In the genomic region with DNA sequence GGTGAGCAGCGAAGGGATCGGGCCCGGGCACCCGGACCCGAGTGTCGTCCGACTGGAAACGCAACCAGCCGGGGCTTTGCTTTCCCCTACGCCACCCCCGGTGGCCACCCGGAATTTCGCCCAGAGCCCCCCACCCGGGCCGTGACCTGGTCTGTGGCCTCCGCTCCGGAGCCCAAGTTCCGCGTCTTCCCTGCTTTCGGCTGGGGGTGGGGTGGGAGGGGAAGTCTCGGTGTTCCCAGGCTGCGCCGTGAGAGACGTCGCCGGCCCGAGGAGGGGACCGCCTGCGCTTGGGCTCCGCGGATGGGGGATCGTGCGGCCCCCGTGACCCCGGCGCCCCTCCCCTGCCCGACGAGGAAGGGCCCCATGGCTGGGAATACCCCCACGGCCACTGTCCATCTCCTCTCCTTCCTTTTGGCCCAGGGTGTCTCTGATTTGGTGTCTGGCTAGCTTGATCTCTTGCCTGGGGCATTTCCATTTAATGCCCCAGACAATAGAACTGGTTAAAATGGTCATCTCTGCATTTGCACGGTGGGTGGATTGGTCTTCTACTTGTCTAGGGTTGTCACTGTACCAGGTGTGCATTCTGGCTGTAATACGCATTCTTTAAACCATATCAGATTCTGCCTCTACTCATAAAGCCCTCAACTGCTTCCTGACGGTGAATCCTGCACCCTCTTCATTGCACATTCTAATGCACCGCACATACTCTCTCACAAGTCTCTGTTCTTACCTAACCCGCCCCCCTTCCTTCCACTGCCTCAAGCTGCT, we compare ENCODE assay signal across 8 cellular contexts. TPM values are rescaled to one million over a fixed set of nuclear protein-coding genes. Genes with fewer than 3 reads are reported as not detected.
DNase-seq lines count a peak whose midpoint lies in the region; ATAC-seq and TF ChIP-seq lines count a peak whose summit lies in the region.

No MANE protein-coding gene starts in this region.

- H3K4me3 ChIP-seq in Caco-2 (ENCODE audit: low read depth, low read length) (peak overlapping the region; percentile 87), H7 (ENCODE audit: insufficient read depth, low read depth, low read length) (peak overlapping the region; percentile 85), astrocyte of the spinal cord (ENCODE audit: low read depth, low read length) (peak overlapping the region; percentile 90), hepatocyte (peak overlapping the region; percentile 88), prostate gland (peak overlapping the region; percentile 79 to 90)

- no peaks in the 10 kb centered on the region for H3K9me3 ChIP-seq in Caco-2
- H3K9me3 ChIP-seq in hepatocyte (ENCODE audit: low read depth): no peaks in the 10 kb centered on the region
- no peaks in the 10 kb centered on the region for H3K9me3 ChIP-seq in prostate gland

- intact Hi-C loops in Caco-2 (cut with micrococcal nuclease; ENCODE audit: unreplicated experiment) (loop anchor here (1.0 to 5.0 kb wide), 8 partner anchors 64 to 379 kb away; a partner anchor contains a TSS), prostate gland (cut with DNase I) (loop anchor here (1.0 to 5.0 kb wide), 4 partner anchors 124 to 238 kb away; a partner anchor contains a TSS)

- H3K79me2 ChIP-seq in hepatocyte: peaks cover 57% of the 10 kb centered on the region

- H3K27me3 Mint-ChIP-seq in Caco-2 (ENCODE audit: insufficient read depth, unreplicated experiment): peaks cover 2% of the 10 kb centered on the region

- no peaks in the 10 kb centered on the region for H3K27me3 ChIP-seq in Caco-2 (replicated peaks; ENCODE audit: control insufficient read depth, insufficient read depth, low read length)
- H3K27me3 ChIP-seq in H7 (ENCODE audit: control insufficient read depth, insufficient read depth, low read length): peaks cover 13% of the 10 kb centered on the region
- H3K27me3 ChIP-seq in hepatocyte: no peaks in the 10 kb centered on the region
- H3K27me3 ChIP-seq in prostate gland (replicated peaks; ENCODE audit: insufficient read depth): no peaks in the 10 kb centered on the region

- H3K36me3 ChIP-seq in Caco-2 (ENCODE audit: control insufficient read depth, insufficient read depth, low read length) (no peaks in the 10 kb centered on the region), H7 (replicated peaks; ENCODE audit: control insufficient read depth, insufficient read depth, low read length) (no peaks in the 10 kb centered on the region), hepatocyte (replicated peaks; ENCODE audit: insufficient read depth, low read depth) (no peaks in the 10 kb centered on the region), prostate gland (no peaks in the 10 kb centered on the region)

- peaks cover 34% of the 10 kb centered on the region for H4K20me1 ChIP-seq in hepatocyte (ENCODE audit: insufficient read depth, poor library complexity, severe bottlenecking)

- peak overlapping the region; percentile 99 for H3K27ac ChIP-seq in hepatocyte
- peak overlapping the region; percentile 96 to 97 for H3K27ac ChIP-seq in prostate gland

- 3% methylated on average over 9 of the region's 44 CpGs for WGBS in hepatocyte (ENCODE audit: low lambda C conversion rate, missing lambda C conversion rate)
- under 1% methylated on average over 44 of the region's 44 CpGs for WGBS in prostate gland

- no peaks in the 10 kb centered on the region for H3K9me3 Mint-ChIP-seq in Caco-2 (ENCODE audit: unreplicated experiment)

- CTCF ChIA-PET in Caco-2 (lab: Charles Lee): interaction anchor here (0.6 to 2.6 kb wide), 8 partner anchors 13 to 243 kb away, joined by 3 to 17 read pairs (median 4); a partner anchor contains a TSS

- no TSS peak for BruUV-seq in Caco-2 (replicated peaks; lab: Mats Ljungman, UMichigan)

- peaks cover 30% of the 10 kb centered on the region for H3K4me1 Mint-ChIP-seq in Caco-2 (ENCODE audit: low read depth, unreplicated experiment)

- in situ Hi-C loops in astrocyte of the spinal cord (cut with HindIII; ENCODE audit: low sequenced_read_pairs): no loop called here

- peak overlapping the region; percentile 85 for H3K4me2 ChIP-seq in hepatocyte

- no peak for TF ChIP-seq CTCF in Caco-2 (IDR thresholded peaks at IDR 0.05; ENCODE audit: insufficient read depth in 1 of 2, low read depth in 1 of 2, low read length in 1 of 2, severe bottlenecking in 1 of 2, unreplicated experiment in 1 of 2)
- TF ChIP-seq CTCF in astrocyte of the spinal cord (IDR thresholded peaks at IDR 0.05; ENCODE audit: low read depth, low read length): no peak
- TF ChIP-seq CTCF in hepatocyte (IDR thresholded peaks at IDR 0.05; ENCODE audit: poor library complexity): no peak
- no peak for TF ChIP-seq CTCF in prostate gland (IDR thresholded peaks at IDR 0.05)

- H3K4me1 ChIP-seq in Caco-2 (peaks cover 29% of the 10 kb centered on the region), hepatocyte (ENCODE audit: insufficient read depth) (peaks cover 10% of the 10 kb centered on the region), prostate gland (replicated peaks) (no peaks in the 10 kb centered on the region)

- POLR2A ChIA-PET in Caco-2 (lab: Charles Lee): interaction anchor here (0.5 to 0.7 kb wide), 4 partner anchors 116 to 573 kb away, joined by 3 to 4 read pairs (median 4); no protein-coding TSS in a partner anchor

- no peaks in the 10 kb centered on the region for H3K9me2 ChIP-seq in hepatocyte (replicated peaks; ENCODE audit: insufficient read depth)

- H3K27ac Mint-ChIP-seq in Caco-2 (ENCODE audit: unreplicated experiment): peak overlapping the region; percentile 95

- no peak for ATAC-seq in HG03571 (IDR thresholded peaks at IDR 0.05; ENCODE audit: unreplicated experiment)

- peaks cover 17% of the 10 kb centered on the region for H3K36me3 Mint-ChIP-seq in Caco-2 (ENCODE audit: insufficient read depth, unreplicated experiment)

- DNase-seq in Caco-2 (peak; percentile 63 to 73), H7 (peak; percentile 71), NCI-H748 treated with DMSO at 0.1 percent for 48 hours (lab: John Stamatoyannopoulos, UW) (peak; percentile 11), astrocyte of the spinal cord (ENCODE audit: low read depth, low spot score) (peak; percentile 61), hepatocyte (ENCODE audit: low spot score) (peak; percentile 24), prostate gland (ENCODE audit: low spot score) (peak; percentile 16)
- DNase-seq in activated effector memory CD4-positive, alpha-beta T cell treated with Interleukin-2 at 50 U/mL for 16 hours: no peak

- no peak for TF ChIP-seq POLR2A in prostate gland (IDR thresholded peaks at IDR 0.05)

- peak overlapping the region; percentile 75 for H2AFZ ChIP-seq in hepatocyte

- peak overlapping the region; percentile 97 for H3K4me3 Mint-ChIP-seq in Caco-2 (ENCODE audit: unreplicated experiment)

RNA-seq across cellular contexts. Expression of a gene that starts 0.8 kb away (rescaled TPM):
- total RNA-seq in Caco-2 (2022): 37.3 and 40.2 TPM in 2 replicates
- 5.5 and 7.3 TPM in 2 replicates for total RNA-seq in H7 (2014; rRNA removed; shearing (Covaris generic))
- 20.5 and 22.2 TPM in 2 replicates for total RNA-seq in hepatocyte
- polyA plus RNA-seq in hepatocyte: 3.1 and 3.2 TPM in 2 replicates
- total RNA-seq in prostate gland: 10 to 100 TPM; 13.0 to 18.7 TPM
